ENCODE assay signal across 1 cellular context in the genomic region with DNA sequence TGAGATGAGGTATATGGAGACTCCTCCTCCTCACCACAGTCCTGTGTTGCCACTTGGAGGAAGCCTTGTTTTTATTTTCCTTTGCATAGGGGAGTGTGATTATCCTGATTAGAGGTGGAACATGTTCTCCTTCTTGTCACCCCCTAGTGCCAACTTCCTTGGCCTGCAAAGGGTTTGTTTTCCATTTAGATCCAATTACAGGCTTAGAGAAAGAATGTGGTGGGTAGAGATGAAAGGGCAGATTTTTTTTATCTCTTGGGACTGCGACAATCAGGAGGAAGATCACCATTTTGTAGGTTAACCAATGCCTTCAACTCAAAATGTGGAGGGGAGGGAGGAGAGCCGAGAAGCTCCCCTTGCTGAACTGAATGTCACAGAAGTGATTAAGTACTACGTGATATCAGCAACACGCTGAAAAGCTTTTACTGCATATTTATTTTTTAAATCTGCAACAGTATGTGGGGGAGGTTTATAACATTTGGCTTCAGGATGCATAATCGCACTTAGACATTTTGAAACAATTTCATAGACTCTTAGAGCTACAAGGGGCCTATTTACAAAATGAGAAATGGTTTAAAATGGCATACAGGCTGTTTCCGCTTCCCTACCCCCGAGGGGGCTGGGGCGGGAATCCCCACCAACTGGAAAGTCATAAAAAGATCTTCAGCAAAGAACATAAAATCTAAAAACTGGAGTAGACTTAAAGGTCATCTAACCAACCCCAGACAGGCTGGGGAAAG.
TF ChIP-seq lines count a peak whose summit lies in the region.

No MANE protein-coding gene starts in this region.

TF ChIP-seq in GM12878, 131 proteins besides CTCF, POLR2A, EP300 and RAD21 (continued from another document):
- TF ChIP-seq, protein P1, sequence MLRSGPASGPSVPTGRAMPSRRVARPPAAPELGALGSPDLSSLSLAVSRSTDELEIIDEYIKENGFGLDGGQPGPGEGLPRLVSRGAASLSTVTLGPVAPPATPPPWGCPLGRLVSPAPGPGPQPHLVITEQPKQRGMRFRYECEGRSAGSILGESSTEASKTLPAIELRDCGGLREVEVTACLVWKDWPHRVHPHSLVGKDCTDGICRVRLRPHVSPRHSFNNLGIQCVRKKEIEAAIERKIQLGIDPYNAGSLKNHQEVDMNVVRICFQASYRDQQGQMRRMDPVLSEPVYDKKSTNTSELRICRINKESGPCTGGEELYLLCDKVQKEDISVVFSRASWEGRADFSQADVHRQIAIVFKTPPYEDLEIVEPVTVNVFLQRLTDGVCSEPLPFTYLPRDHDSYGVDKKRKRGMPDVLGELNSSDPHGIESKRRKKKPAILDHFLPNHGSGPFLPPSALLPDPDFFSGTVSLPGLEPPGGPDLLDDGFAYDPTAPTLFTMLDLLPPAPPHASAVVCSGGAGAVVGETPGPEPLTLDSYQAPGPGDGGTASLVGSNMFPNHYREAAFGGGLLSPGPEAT (IDR thresholded peaks at IDR 0.05; ENCODE audit: low read depth), result peak; percentile 65
- no peak for TF ChIP-seq MYB (IDR thresholded peaks at IDR 0.05; ENCODE audit: borderline replicate concordance, low read depth, low read length)
